8 cellular contexts compared by ENCODE assay signal in genomic region chr3:170572665-170573253, GRCh38. TPM values are rescaled to one million over a fixed set of nuclear protein-coding genes. Genes with fewer than 3 reads are reported as not detected.
DNase-seq lines count a peak whose midpoint lies in the region; ATAC-seq and TF ChIP-seq lines count a peak whose summit lies in the region.

No MANE protein-coding gene starts in this region.

- peak overlapping the region; percentile 26 for H3K27ac ChIP-seq in subcutaneous abdominal adipose tissue (ENCODE audit: low read depth, low read length)
- no peak overlapping the region for H3K27ac ChIP-seq in prostate gland

- no peaks in the 10 kb centered on the region for H3K9me3 ChIP-seq in subcutaneous abdominal adipose tissue (ENCODE audit: control insufficient read depth in 5 of 5, low read length in 5 of 5)
- no peaks in the 10 kb centered on the region for H3K9me3 ChIP-seq in prostate gland

- DNase-seq in Ammon's horn (ENCODE audit: low spot score) (peak; percentile 38), amniotic epithelial cell (ENCODE audit: low read depth) (peak; percentile 48), prostate gland (ENCODE audit: low spot score) (no peak), germinal center (ENCODE audit: low spot score) (no peak)
- no peak for DNase-seq in stimulated activated naive CD4-positive, alpha-beta T cell (lab: John Stamatoyannopoulos, UW)

- no peak for TF ChIP-seq CTCF in prostate gland (IDR thresholded peaks at IDR 0.05)

- WGBS in prostate gland = 74% methylated on average over 3 of the region's 3 CpGs

- H3K36me3 ChIP-seq in subcutaneous abdominal adipose tissue (ENCODE audit: control insufficient read depth in 5 of 5, insufficient read depth in 5 of 5, low read length in 5 of 5) (no peaks in the 10 kb centered on the region), prostate gland (no peaks in the 10 kb centered on the region)

- no peak overlapping the region for H3K4me3 ChIP-seq in subcutaneous abdominal adipose tissue (ENCODE audit: low read depth in 1 of 5, low read length in 5 of 5)
- H3K4me3 ChIP-seq in prostate gland = no peak overlapping the region

- H3K4me1 ChIP-seq in subcutaneous abdominal adipose tissue (ENCODE audit: control insufficient read depth in 5 of 5, insufficient read depth in 5 of 5, low read length in 5 of 5) (peaks cover 0 to 11% (median 4%) of the 10 kb centered on the region in 5 donors), prostate gland (replicated peaks) (no peaks in the 10 kb centered on the region)

- H3K9ac ChIP-seq in subcutaneous abdominal adipose tissue (ENCODE audit: low read length in 5 of 5) = no peak overlapping the region

- intact Hi-C loops in prostate gland (cut with DNase I) = no loop called here

- no peak for TF ChIP-seq POLR2A in prostate gland (IDR thresholded peaks at IDR 0.05)

- ATAC-seq in GM19328 (IDR thresholded peaks at IDR 0.05; ENCODE audit: unreplicated experiment) (peak; percentile 95), HG03159 (IDR thresholded peaks at IDR 0.05; ENCODE audit: unreplicated experiment) (peak; percentile 99)

- H3K27me3 ChIP-seq in subcutaneous abdominal adipose tissue (ENCODE audit: control insufficient read depth in 5 of 5, insufficient read depth in 4 of 5, low read length in 5 of 5) = no peaks in the 10 kb centered on the region
- H3K27me3 ChIP-seq in prostate gland (replicated peaks; ENCODE audit: insufficient read depth) = no peaks in the 10 kb centered on the region

RNA-seq across cellular contexts. Expression of gene SLC7A14, which starts 13.1 kb away (rescaled TPM):
- total RNA-seq in prostate gland = under 1 TPM; 0.05 to 0.11 TPM

Comparison
In these comparisons a context has a peak if more than half of its experiments do, and no peak if none do; other contexts are left out.
1. DNase-seq: peak in Ammon's horn (single experiment) and amniotic epithelial cell (single experiment); none in stimulated activated naive CD4-positive, alpha-beta T cell (0 of 6), prostate gland (single experiment) and germinal center (single experiment).